Comparison of ENCODE assay signal across 18 cellular contexts in genomic region chr17:7864995-7865650, GRCh38. TPM values are rescaled to one million over a fixed set of nuclear protein-coding genes. Genes with fewer than 3 reads are reported as not detected.
DNase-seq lines count a peak whose midpoint lies in the region; ATAC-seq and TF ChIP-seq lines count a peak whose summit lies in the region.
"Had no signal": no experiment of that assay in that cellular context is flagged by ENCODE, and none has a peak within 500 bp of the region (broad histone marks: within the 10 kb centered on the region; RNA-seq: fewer than 3 reads in every experiment).

No MANE protein-coding gene starts in this region.

- H3K27me3 ChIP-seq in vagina: no peaks in the 10 kb centered on the region

- no peaks in the 10 kb centered on the region for H3K27me3 Mint-ChIP-seq in activated CD4-positive, alpha-beta T cell treated with anti-CD3 and anti-CD28 coated beads for 36 hours
- H3K27me3 Mint-ChIP-seq in activated CD4-positive, alpha-beta T cell treated with anti-CD3 and anti-CD28 coated beads, Interleukin-2, amount 10 ng/mL, durations not matched to agents 24 days and 14 days: no peaks in the 10 kb centered on the region
- no peaks in the 10 kb centered on the region for H3K27me3 Mint-ChIP-seq in stimulated activated naive CD8-positive, alpha-beta T cell treated with anti-CD3 and anti-CD28 coated beads, Interleukin-15, amount 100 ng/mL, for 72 hours

- no peak for TF ChIP-seq POLR2A in vagina (IDR thresholded peaks at IDR 0.05)

- no peak for TF ChIP-seq CTCF in epithelial cell of esophagus (IDR thresholded peaks at IDR 0.05; ENCODE audit: insufficient read depth, low read depth, low read length, missing control alignments)
- no peak for TF ChIP-seq CTCF in vagina (IDR thresholded peaks at IDR 0.05)

- H3K4me1 Mint-ChIP-seq in activated CD4-positive, alpha-beta T cell treated with anti-CD3 and anti-CD28 coated beads for 36 hours: peaks cover 25% of the 10 kb centered on the region
- H3K4me1 Mint-ChIP-seq in activated CD4-positive, alpha-beta T cell treated with anti-CD3 and anti-CD28 coated beads, Interleukin-2, amount 10 ng/mL, durations not matched to agents 24 days and 14 days: peaks cover 26% of the 10 kb centered on the region
- peaks cover 41% of the 10 kb centered on the region for H3K4me1 Mint-ChIP-seq in stimulated activated naive CD8-positive, alpha-beta T cell treated with anti-CD3 and anti-CD28 coated beads, Interleukin-15, amount 100 ng/mL, for 72 hours

- POLR2A ChIA-PET in activated CD4-positive, alpha-beta T cell treated with anti-CD3 and anti-CD28 coated beads for 36 hours (lab: Charles Lee): interaction anchor here (0.5 to 0.6 kb wide), 2 partner anchors 10 to 183 kb away, joined by 3 to 6 read pairs; no protein-coding TSS in a partner anchor

- H3K9me3 Mint-ChIP-seq in activated CD4-positive, alpha-beta T cell treated with anti-CD3 and anti-CD28 coated beads for 36 hours (ENCODE audit: low read depth): no peaks in the 10 kb centered on the region
- H3K9me3 Mint-ChIP-seq in activated CD4-positive, alpha-beta T cell treated with anti-CD3 and anti-CD28 coated beads, Interleukin-2, amount 10 ng/mL, durations not matched to agents 24 days and 14 days: no peaks in the 10 kb centered on the region
- H3K9me3 Mint-ChIP-seq in stimulated activated naive CD8-positive, alpha-beta T cell treated with anti-CD3 and anti-CD28 coated beads, Interleukin-15, amount 100 ng/mL, for 72 hours: peaks cover 0 to 4% of the 10 kb centered on the region in 2 donors

- CTCF ChIA-PET in activated CD4-positive, alpha-beta T cell treated with anti-CD3 and anti-CD28 coated beads for 36 hours (lab: Charles Lee): interaction anchor here (0.6 to 6.7 kb wide), 13 partner anchors 10 to 209 kb away, joined by 3 to 53 read pairs (median 4); partner anchors contain the start of genes CNTROB and TRAPPC1

- peak; percentile 42 for ATAC-seq in activated CD4-positive, alpha-beta T cell treated with anti-CD3 and anti-CD28 coated beads for 36 hours
- peak; percentile 69 for ATAC-seq in stimulated activated naive CD8-positive, alpha-beta T cell treated with anti-CD3 and anti-CD28 coated beads, Interleukin-15, amount 100 ng/mL, for 72 hours
- ATAC-seq in stimulated activated naive CD8-positive, alpha-beta T cell treated with anti-CD3 and anti-CD28 coated beads, Interleukin-15, Interleukin-2, amounts not matched to agents 100 U/mL and 50 U/mL, for 24 hours: no peak
- ATAC-seq in GM18870 (IDR thresholded peaks at IDR 0.05; ENCODE audit: unreplicated experiment): no peak

- intact Hi-C loops in activated CD4-positive, alpha-beta T cell treated with anti-CD3 and anti-CD28 coated beads for 36 hours (cut with DNase I, micrococcal nuclease): loop anchor here in 1 of 2 experiments (5.0 kb wide), 1 partner anchor 177 kb away; no protein-coding TSS in a partner anchor
- intact Hi-C loops in activated CD4-positive, alpha-beta T cell treated with anti-CD3 and anti-CD28 coated beads, Interleukin-2, amount 10 ng/mL, durations not matched to agents 24 days and 14 days (cut with micrococcal nuclease): no loop called here
- intact Hi-C loops in vagina (cut with DNase I): loop anchor here (5.0 kb wide), 1 partner anchor 122 kb away; no protein-coding TSS in a partner anchor

- no peaks in the 10 kb centered on the region for H3K9me3 ChIP-seq in vagina
- H3K9me3 ChIP-seq: HAP-1 had no signal

- no peak overlapping the region for H3K27ac ChIP-seq in vagina

- H3K4me3 Mint-ChIP-seq in activated CD4-positive, alpha-beta T cell treated with anti-CD3 and anti-CD28 coated beads for 36 hours: no peak overlapping the region
- no peak overlapping the region for H3K4me3 Mint-ChIP-seq in activated CD4-positive, alpha-beta T cell treated with anti-CD3 and anti-CD28 coated beads, Interleukin-2, amount 10 ng/mL, durations not matched to agents 24 days and 14 days
- no peak overlapping the region for H3K4me3 Mint-ChIP-seq in stimulated activated naive CD8-positive, alpha-beta T cell treated with anti-CD3 and anti-CD28 coated beads, Interleukin-15, amount 100 ng/mL, for 72 hours

- peaks cover 17% of the 10 kb centered on the region for H3K4me1 ChIP-seq in vagina

- DNase-seq in activated CD4-positive, alpha-beta T cell treated with anti-CD3 and anti-CD28 coated beads for 36 hours: no peak
- no peak for DNase-seq in activated CD4-positive, alpha-beta T cell treated with anti-CD3 and anti-CD28 coated beads, Interleukin-2, amount 10 ng/mL, durations not matched to agents 24 days and 14 days
- no peak for DNase-seq in stimulated activated naive CD8-positive, alpha-beta T cell treated with anti-CD3 and anti-CD28 coated beads, Interleukin-15, amount 100 ng/mL, for 72 hours
- DNase-seq in stimulated activated naive CD8-positive, alpha-beta T cell treated with anti-CD3 and anti-CD28 coated beads, Interleukin-15, Interleukin-2, amounts not matched to agents 100 U/mL and 50 U/mL, for 24 hours: no peak
- DNase-seq in epithelial cell of esophagus (ENCODE audit: low read depth) (peak; percentile 72), vagina (ENCODE audit: extremely low spot score in 2 of 2) (peak; percentile 64 to 80), DMS 273 treated with DMSO at 0.1 percent for 48 hours (lab: John Stamatoyannopoulos, UW) (no peak)
- DNase-seq: 8988T, MM.1S, NCI-H1092 treated with DMSO at 0.1 percent for 48 hours, NCI-H1694 treated with DMSO at 0.1 percent for 48 hours, NCI-H2107, NCI-H510A, NCI-H774, OCI-M1, SIG-M5 had no signal

- no peak overlapping the region for H3K27ac Mint-ChIP-seq in activated CD4-positive, alpha-beta T cell treated with anti-CD3 and anti-CD28 coated beads for 36 hours
- no peak overlapping the region for H3K27ac Mint-ChIP-seq in activated CD4-positive, alpha-beta T cell treated with anti-CD3 and anti-CD28 coated beads, Interleukin-2, amount 10 ng/mL, durations not matched to agents 24 days and 14 days
- no peak overlapping the region for H3K27ac Mint-ChIP-seq in stimulated activated naive CD8-positive, alpha-beta T cell treated with anti-CD3 and anti-CD28 coated beads, Interleukin-15, amount 100 ng/mL, for 72 hours

- H3K36me3 Mint-ChIP-seq in activated CD4-positive, alpha-beta T cell treated with anti-CD3 and anti-CD28 coated beads for 36 hours (ENCODE audit: low read depth): peaks cover 32% of the 10 kb centered on the region
- peaks cover 42% of the 10 kb centered on the region for H3K36me3 Mint-ChIP-seq in activated CD4-positive, alpha-beta T cell treated with anti-CD3 and anti-CD28 coated beads, Interleukin-2, amount 10 ng/mL, durations not matched to agents 24 days and 14 days (ENCODE audit: low read depth)

- H3K4me3 ChIP-seq in epithelial cell of esophagus (ENCODE audit: low read length): no peak overlapping the region
- H3K4me3 ChIP-seq in vagina: no peak overlapping the region
- H3K4me3 ChIP-seq: HAP-1 had no signal

- H3K36me3 ChIP-seq in vagina: no peaks in the 10 kb centered on the region

RNA-seq across cellular contexts. Expression of gene CYB5D1, which starts 7.3 kb away (rescaled TPM):
- 10 to 100 TPM; 12.5 to 12.6 TPM for total RNA-seq in activated CD4-positive, alpha-beta T cell treated with anti-CD3 and anti-CD28 coated beads for 36 hours
- 12.7 and 14.0 TPM in 2 replicates for total RNA-seq in activated CD4-positive, alpha-beta T cell treated with anti-CD3 and anti-CD28 coated beads, Interleukin-2, amount 10 ng/mL, durations not matched to agents 24 days and 14 days
- total RNA-seq in vagina: 4.4 TPM

RNA-seq across cellular contexts. Expression of gene NAA38, which starts 7.8 kb away (rescaled TPM):
- total RNA-seq in activated CD4-positive, alpha-beta T cell treated with anti-CD3 and anti-CD28 coated beads for 36 hours: 10 to 100 TPM; 64.7 to 79.8 TPM
- total RNA-seq in activated CD4-positive, alpha-beta T cell treated with anti-CD3 and anti-CD28 coated beads, Interleukin-2, amount 10 ng/mL, durations not matched to agents 24 days and 14 days: 45.2 and 47.5 TPM in 2 replicates
- total RNA-seq in vagina: 83.5 TPM

RNA-seq across cellular contexts. Expression of gene TMEM88, which starts 10.3 kb away (rescaled TPM):
- 1 to 10 TPM; 3.5 to 5.6 TPM for total RNA-seq in activated CD4-positive, alpha-beta T cell treated with anti-CD3 and anti-CD28 coated beads for 36 hours
- total RNA-seq in activated CD4-positive, alpha-beta T cell treated with anti-CD3 and anti-CD28 coated beads, Interleukin-2, amount 10 ng/mL, durations not matched to agents 24 days and 14 days: 6.1 and 7.1 TPM in 2 replicates
- total RNA-seq in vagina: 26.3 TPM

RNA-seq across cellular contexts. Expression of gene CHD3, which starts 23.5 kb away (rescaled TPM):
- total RNA-seq in activated CD4-positive, alpha-beta T cell treated with anti-CD3 and anti-CD28 coated beads for 36 hours: 100 to 1,000 TPM; 145 to 161 TPM
- total RNA-seq in activated CD4-positive, alpha-beta T cell treated with anti-CD3 and anti-CD28 coated beads, Interleukin-2, amount 10 ng/mL, durations not matched to agents 24 days and 14 days: 152 and 158 TPM in 2 replicates
- 128 TPM for total RNA-seq in vagina

RNA-seq across cellular contexts. Expression of gene KDM6B, which starts 31.1 kb away (rescaled TPM):
- 10 to 100 TPM; 37.3 to 46.2 TPM for total RNA-seq in activated CD4-positive, alpha-beta T cell treated with anti-CD3 and anti-CD28 coated beads for 36 hours
- 121 and 128 TPM in 2 replicates for total RNA-seq in activated CD4-positive, alpha-beta T cell treated with anti-CD3 and anti-CD28 coated beads, Interleukin-2, amount 10 ng/mL, durations not matched to agents 24 days and 14 days
- total RNA-seq in vagina: 12.5 TPM

Comparison
In these comparisons a context has a peak if more than half of its experiments do, and no peak if none do; other contexts are left out.
1. ATAC-seq: peak in activated CD4-positive, alpha-beta T cell treated with anti-CD3 and anti-CD28 coated beads for 36 hours (single experiment) and stimulated activated naive CD8-positive, alpha-beta T cell treated with anti-CD3 and anti-CD28 coated beads, Interleukin-15, amount 100 ng/mL, for 72 hours (single experiment); none in stimulated activated naive CD8-positive, alpha-beta T cell treated with anti-CD3 and anti-CD28 coated beads, Interleukin-15, Interleukin-2, amounts not matched to agents 100 U/mL and 50 U/mL, for 24 hours (single experiment) and GM18870 (single experiment).
2. DNase-seq: peak in epithelial cell of esophagus (single experiment) and vagina (2 of 2); none in activated CD4-positive, alpha-beta T cell treated with anti-CD3 and anti-CD28 coated beads for 36 hours (single experiment), activated CD4-positive, alpha-beta T cell treated with anti-CD3 and anti-CD28 coated beads, Interleukin-2, amount 10 ng/mL, durations not matched to agents 24 days and 14 days (single experiment), stimulated activated naive CD8-positive, alpha-beta T cell treated with anti-CD3 and anti-CD28 coated beads, Interleukin-15, amount 100 ng/mL, for 72 hours (0 of 2), stimulated activated naive CD8-positive, alpha-beta T cell treated with anti-CD3 and anti-CD28 coated beads, Interleukin-15, Interleukin-2, amounts not matched to agents 100 U/mL and 50 U/mL, for 24 hours (single experiment) and DMS 273 treated with DMSO at 0.1 percent for 48 hours (single experiment).